12 cellular contexts compared by ENCODE assay signal in genomic region chr5:161548472-161549094, GRCh38. TPM values are rescaled to one million over a fixed set of nuclear protein-coding genes. Genes with fewer than 3 reads are reported as not detected.
DNase-seq lines count a peak whose midpoint lies in the region; ATAC-seq and TF ChIP-seq lines count a peak whose summit lies in the region.
"Had no signal": no experiment of that assay in that cellular context is flagged by ENCODE, and none has a peak within 500 bp of the region (broad histone marks: within the 10 kb centered on the region; RNA-seq: fewer than 3 reads in every experiment).

No MANE protein-coding gene starts in this region.

- H3K27ac ChIP-seq in BLaER1, result no peak overlapping the region
- no peak overlapping the region for H3K27ac ChIP-seq in HUES48 (ENCODE audit: low read depth, low read length)
- H3K27ac ChIP-seq in neural cell (ENCODE audit: low read length), result peak overlapping the region; percentile 90
- H3K27ac ChIP-seq: prostate gland had no signal

- ATAC-seq in HG03378 (IDR thresholded peaks at IDR 0.05; ENCODE audit: unreplicated experiment), result no peak
- no peak for ATAC-seq in HG03095 (IDR thresholded peaks at IDR 0.05; ENCODE audit: unreplicated experiment)
- ATAC-seq: activated T-helper 17 cell treated with anti-CD3 and anti-CD28 coated beads, Interleukin-2, amount 50 U/mL, for 72 hours had no signal

- DNase-seq in glutamatergic neuron (peak; percentile 44), CD1c-positive myeloid dendritic cell (ENCODE audit: extremely low spot score) (no peak), NCI-H446 treated with DMSO at 0.1 percent for 48 hours (lab: John Stamatoyannopoulos, UW) (no peak)
- DNase-seq: dermis blood vessel endothelial cell, RPMI8226 had no signal

- peaks cover 3% of the 10 kb centered on the region for H3F3A ChIP-seq in neural cell (ENCODE audit: insufficient read depth, low read length, poor library complexity, severe bottlenecking)

- no peak for TF ChIP-seq EP300 in neural cell (conservative IDR thresholded peaks at IDR 0.05; ENCODE audit: poor library complexity, severe bottlenecking)

- H3K9me3 ChIP-seq in BLaER1 (no peaks in the 10 kb centered on the region), HUES48 (ENCODE audit: control insufficient read depth, insufficient read depth, low read length) (no peaks in the 10 kb centered on the region), neural cell (ENCODE audit: low read length) (no peaks in the 10 kb centered on the region)
- H3K9me3 ChIP-seq: prostate gland had no signal

- H3K27me3 ChIP-seq in BLaER1 (peaks cover 40% of the 10 kb centered on the region), HUES48 (ENCODE audit: control insufficient read depth, insufficient read depth, low read length) (peaks cover 67% of the 10 kb centered on the region), neural cell (ENCODE audit: insufficient read depth, low read depth, low read length) (peaks cover 18% of the 10 kb centered on the region)

- H3K36me3 Mint-ChIP-seq in glutamatergic neuron (ENCODE audit: unreplicated experiment), result no peaks in the 10 kb centered on the region

- no peak for TF ChIP-seq CTCF in glutamatergic neuron (IDR thresholded peaks at IDR 0.05; ENCODE audit: partially characterized antibody, unreplicated experiment)
- peak; percentile 9 for TF ChIP-seq CTCF in neural cell (IDR thresholded peaks at IDR 0.05; ENCODE audit: poor library complexity, severe bottlenecking)

- H3K4me3 ChIP-seq in BLaER1 (peak overlapping the region; percentile 74; the same call in 1 of the 2 replicates), HUES48 (ENCODE audit: low read depth, low read length) (peak overlapping the region; percentile 57), neural cell (ENCODE audit: low read length) (peak overlapping the region; percentile 76)

- H3K4me1 Mint-ChIP-seq in glutamatergic neuron (ENCODE audit: low read depth, unreplicated experiment), result peaks cover 5% of the 10 kb centered on the region
- H3K4me1 Mint-ChIP-seq: activated T-helper 17 cell treated with anti-CD3 and anti-CD28 coated beads, Interleukin-2, amount 50 U/mL, for 72 hours had no signal

- H3K36me3 ChIP-seq in BLaER1, result no peaks in the 10 kb centered on the region
- no peaks in the 10 kb centered on the region for H3K36me3 ChIP-seq in HUES48 (ENCODE audit: control insufficient read depth, insufficient read depth, low read length)
- H3K36me3 ChIP-seq in neural cell (ENCODE audit: insufficient read depth, low read length), result no peaks in the 10 kb centered on the region
- H3K36me3 ChIP-seq: prostate gland had no signal

- H3K4me3 Mint-ChIP-seq in glutamatergic neuron (ENCODE audit: unreplicated experiment), result peak overlapping the region; percentile 79
- H3K4me3 Mint-ChIP-seq: activated T-helper 17 cell treated with anti-CD3 and anti-CD28 coated beads, Interleukin-2, amount 50 U/mL, for 72 hours had no signal

- peak overlapping the region; percentile 94 for H3K4me2 ChIP-seq in BLaER1
- H3K4me2 ChIP-seq in neural cell (ENCODE audit: low read length), result peak overlapping the region; percentile 44

- H3K9me2 ChIP-seq in neural cell (ENCODE audit: insufficient read depth, low read length), result no peaks in the 10 kb centered on the region

- H3K9me3 Mint-ChIP-seq in glutamatergic neuron (ENCODE audit: unreplicated experiment), result peaks cover 6% of the 10 kb centered on the region

- H4K20me1 ChIP-seq in BLaER1 (no peaks in the 10 kb centered on the region), neural cell (ENCODE audit: insufficient read depth) (no peaks in the 10 kb centered on the region)

- peaks cover 21% of the 10 kb centered on the region for H3K79me2 ChIP-seq in neural cell (replicated peaks; ENCODE audit: insufficient read depth, low read length)

- peak overlapping the region; percentile 73 for H2AFZ ChIP-seq in neural cell (ENCODE audit: low read depth, low read length)

- no peak overlapping the region for H3K27ac Mint-ChIP-seq in glutamatergic neuron (ENCODE audit: unreplicated experiment)
- H3K27ac Mint-ChIP-seq: activated T-helper 17 cell treated with anti-CD3 and anti-CD28 coated beads, Interleukin-2, amount 50 U/mL, for 72 hours had no signal

- peaks cover 4% of the 10 kb centered on the region for H3K27me3 Mint-ChIP-seq in glutamatergic neuron (ENCODE audit: unreplicated experiment)

- no peak for TF ChIP-seq RAD21 in neural cell (conservative IDR thresholded peaks at IDR 0.05)

- H3K4me1 ChIP-seq in BLaER1, result no peaks in the 10 kb centered on the region
- H3K4me1 ChIP-seq in HUES48 (ENCODE audit: control insufficient read depth, insufficient read depth, low read length), result peaks cover 21% of the 10 kb centered on the region
- H3K4me1 ChIP-seq: prostate gland had no signal

- H3K9ac ChIP-seq in BLaER1 (no peak overlapping the region), HUES48 (ENCODE audit: low read depth, low read length) (no peak overlapping the region), neural cell (ENCODE audit: low read length) (peak overlapping the region; percentile 90)

TF ChIP-seq in neural cell, 6 proteins besides CTCF, POLR2A, EP300 and RAD21:
- TF ChIP-seq EZH2 (IDR thresholded peaks at IDR 0.05; ENCODE audit: borderline replicate concordance, insufficient read depth, low read length, poor library complexity, severe bottlenecking) (no peak), MXI1 (conservative IDR thresholded peaks at IDR 0.05; ENCODE audit: poor library complexity, severe bottlenecking) (no peak), SMC3 (conservative IDR thresholded peaks at IDR 0.05; ENCODE audit: poor library complexity) (no peak), TAF1 (IDR thresholded peaks at IDR 0.05; ENCODE audit: low read depth) (no peak), POLR2AphosphoS5 (IDR thresholded peaks at IDR 0.05) (no peak), REST (IDR thresholded peaks at IDR 0.05; ENCODE audit: borderline replicate concordance) (no peak)

RNA-seq across cellular contexts. Expression of gene GABRB2, which starts 2.1 kb away (rescaled TPM):
- not detected for total RNA-seq in glutamatergic neuron (ENCODE audit: unreplicated experiment)
- 101 and 106 TPM in 2 replicates for polyA plus RNA-seq in neural cell
- 291 and 342 TPM in 2 replicates for polyA minus RNA-seq in neural cell
- total RNA-seq: activated T-helper 17 cell treated with anti-CD3 and anti-CD28 coated beads, Interleukin-2, amount 50 U/mL, for 72 hours; dermis blood vessel endothelial cell had no signal
